8 cellular contexts compared by ENCODE assay signal in genomic region chr1:147539122-147539575, GRCh38. TPM values are rescaled to one million over a fixed set of nuclear protein-coding genes. Genes with fewer than 3 reads are reported as not detected.
A peak's percentile ranks its signal among the peaks of the same experiment; 100 is the strongest.
DNase-seq lines count a peak whose midpoint lies in the region; TF ChIP-seq lines count a peak whose summit lies in the region.

No MANE protein-coding gene starts in this region.

- TF ChIP-seq CTCF in VCaP (conservative IDR thresholded peaks at IDR 0.05) (no peak), thyroid gland (IDR thresholded peaks at IDR 0.05) (peak in 1 of 6 experiments; percentile 8)

- peaks cover 34% of the 10 kb centered on the region for H3K4me1 Mint-ChIP-seq in activated CD4-positive, alpha-beta memory T cell treated with anti-CD3 and anti-CD28 coated beads for 36 hours (ENCODE audit: low read depth)
- H3K4me1 Mint-ChIP-seq in activated CD4-positive, alpha-beta memory T cell treated with anti-CD3 and anti-CD28 coated beads, Interleukin-2, amount 10 ng/mL, durations not matched to agents 7 days and 5 days, result peaks cover 16% of the 10 kb centered on the region

- no peaks in the 10 kb centered on the region for H3K9me3 ChIP-seq in thyroid gland

- H3K36me3 ChIP-seq in thyroid gland, result no peaks in the 10 kb centered on the region

- H3K27ac Mint-ChIP-seq in activated CD4-positive, alpha-beta memory T cell treated with anti-CD3 and anti-CD28 coated beads for 36 hours, result no peak overlapping the region
- no peak overlapping the region for H3K27ac Mint-ChIP-seq in activated CD4-positive, alpha-beta memory T cell treated with anti-CD3 and anti-CD28 coated beads, Interleukin-2, amount 10 ng/mL, durations not matched to agents 7 days and 5 days

- peaks cover 6% of the 10 kb centered on the region for H3K9me3 Mint-ChIP-seq in activated CD4-positive, alpha-beta memory T cell treated with anti-CD3 and anti-CD28 coated beads for 36 hours
- peaks cover under 1% of the 10 kb centered on the region for H3K9me3 Mint-ChIP-seq in activated CD4-positive, alpha-beta memory T cell treated with anti-CD3 and anti-CD28 coated beads, Interleukin-2, amount 10 ng/mL, durations not matched to agents 7 days and 5 days

- H3K27me3 Mint-ChIP-seq in activated CD4-positive, alpha-beta memory T cell treated with anti-CD3 and anti-CD28 coated beads for 36 hours, result no peaks in the 10 kb centered on the region
- H3K27me3 Mint-ChIP-seq in activated CD4-positive, alpha-beta memory T cell treated with anti-CD3 and anti-CD28 coated beads, Interleukin-2, amount 10 ng/mL, durations not matched to agents 7 days and 5 days, result peaks cover 17% of the 10 kb centered on the region

- intact Hi-C loops in activated CD4-positive, alpha-beta memory T cell treated with anti-CD3 and anti-CD28 coated beads for 36 hours (cut with micrococcal nuclease), result loop anchor here (1.0 to 2.0 kb wide), 2 partner anchors 10 to 20 kb away; no protein-coding TSS in a partner anchor
- intact Hi-C loops in thyroid gland (cut with DNase I), result no loop called here

- H3K4me1 ChIP-seq in thyroid gland, result peaks cover 24 to 42% of the 10 kb centered on the region in 2 donors

- no peak overlapping the region for H3K4me3 ChIP-seq in thyroid gland (replicated peaks in 1 of 3)

- 25 to 28% methylated on average over 4 of the region's 4 CpGs for WGBS in thyroid gland, 2 donors

- DNase-seq in activated CD4-positive, alpha-beta memory T cell treated with anti-CD3 and anti-CD28 coated beads for 36 hours, result peak; percentile 31
- DNase-seq in activated CD4-positive, alpha-beta memory T cell treated with anti-CD3 and anti-CD28 coated beads, Interleukin-2, amount 10 ng/mL, durations not matched to agents 7 days and 5 days, result no peak
- DNase-seq in hepatic stellate cell (ENCODE audit: low spot score) (peak; percentile 78), thyroid gland (peak; percentile 74 to 78), COR-L47 (lab: John Stamatoyannopoulos, UW) (no peak), NCI-H1092 (lab: John Stamatoyannopoulos, UW) (no peak), SHP77 treated with DMSO at 0.1 percent for 48 hours (lab: John Stamatoyannopoulos, UW) (no peak)

- CTCF ChIA-PET in activated CD4-positive, alpha-beta memory T cell treated with anti-CD3 and anti-CD28 coated beads for 36 hours (lab: Charles Lee), result interaction anchor here (1.6 to 3.2 kb wide), 3 partner anchors 21 to 102 kb away, joined by 6 to 17 read pairs (median 10); no protein-coding TSS in a partner anchor
- CTCF ChIA-PET in activated CD4-positive, alpha-beta memory T cell treated with anti-CD3 and anti-CD28 coated beads, Interleukin-2, amount 10 ng/mL, durations not matched to agents 7 days and 5 days (lab: Charles Lee), result no interaction called here

- peak in 1 of 2 donors; percentile 46 for TF ChIP-seq POLR2A in thyroid gland (IDR thresholded peaks at IDR 0.05)

- peak overlapping the region; percentile 98; the same call in 1 of the 2 replicates for H3K27ac ChIP-seq in VCaP
- H3K27ac ChIP-seq in thyroid gland, result peak overlapping the region; percentile 76 to 89 (median 78)

- POLR2A ChIA-PET in activated CD4-positive, alpha-beta memory T cell treated with anti-CD3 and anti-CD28 coated beads for 36 hours (lab: Charles Lee), result interaction anchor here (1.4 to 4.0 kb wide), 2 partner anchors 11 to 61 kb away, joined by 5 to 24 read pairs; no protein-coding TSS in a partner anchor
- POLR2A ChIA-PET in activated CD4-positive, alpha-beta memory T cell treated with anti-CD3 and anti-CD28 coated beads, Interleukin-2, amount 10 ng/mL, durations not matched to agents 7 days and 5 days (lab: Charles Lee), result interaction anchor here (3.6 kb wide), 1 partner anchor 60 kb away, joined by 33 read pairs; no protein-coding TSS in a partner anchor

- no peaks in the 10 kb centered on the region for H3K27me3 ChIP-seq in thyroid gland

- no peak overlapping the region for H3K4me3 Mint-ChIP-seq in activated CD4-positive, alpha-beta memory T cell treated with anti-CD3 and anti-CD28 coated beads for 36 hours
- no peak overlapping the region for H3K4me3 Mint-ChIP-seq in activated CD4-positive, alpha-beta memory T cell treated with anti-CD3 and anti-CD28 coated beads, Interleukin-2, amount 10 ng/mL, durations not matched to agents 7 days and 5 days

- peaks cover 6% of the 10 kb centered on the region for H3K36me3 Mint-ChIP-seq in activated CD4-positive, alpha-beta memory T cell treated with anti-CD3 and anti-CD28 coated beads for 36 hours
- no peaks in the 10 kb centered on the region for H3K36me3 Mint-ChIP-seq in activated CD4-positive, alpha-beta memory T cell treated with anti-CD3 and anti-CD28 coated beads, Interleukin-2, amount 10 ng/mL, durations not matched to agents 7 days and 5 days (ENCODE audit: low read depth)

RNA-seq across cellular contexts. Expression of gene BCL9, which starts 2.2 kb away (rescaled TPM):
- total RNA-seq in activated CD4-positive, alpha-beta memory T cell treated with anti-CD3 and anti-CD28 coated beads for 36 hours, result 10 to 100 TPM; 28.0 to 29.4 TPM
- total RNA-seq in activated CD4-positive, alpha-beta memory T cell treated with anti-CD3 and anti-CD28 coated beads, Interleukin-2, amount 10 ng/mL, durations not matched to agents 7 days and 5 days, result 10 to 100 TPM; 17.4 to 18.6 TPM
- 10 to 100 TPM; 13.2 to 32.5 (median 19.8) TPM for total RNA-seq in thyroid gland

Comparison
In these comparisons a context has a peak if more than half of its experiments do, and no peak if none do; other contexts are left out.
1. DNase-seq: peak in activated CD4-positive, alpha-beta memory T cell treated with anti-CD3 and anti-CD28 coated beads for 36 hours (single experiment), hepatic stellate cell (single experiment) and thyroid gland (2 of 2); none in activated CD4-positive, alpha-beta memory T cell treated with anti-CD3 and anti-CD28 coated beads, Interleukin-2, amount 10 ng/mL, durations not matched to agents 7 days and 5 days (single experiment), COR-L47 (single experiment), NCI-H1092 (single experiment) and SHP77 treated with DMSO at 0.1 percent for 48 hours (single experiment).